Comparison of ENCODE assay signal across 8 cellular contexts in the genomic region with DNA sequence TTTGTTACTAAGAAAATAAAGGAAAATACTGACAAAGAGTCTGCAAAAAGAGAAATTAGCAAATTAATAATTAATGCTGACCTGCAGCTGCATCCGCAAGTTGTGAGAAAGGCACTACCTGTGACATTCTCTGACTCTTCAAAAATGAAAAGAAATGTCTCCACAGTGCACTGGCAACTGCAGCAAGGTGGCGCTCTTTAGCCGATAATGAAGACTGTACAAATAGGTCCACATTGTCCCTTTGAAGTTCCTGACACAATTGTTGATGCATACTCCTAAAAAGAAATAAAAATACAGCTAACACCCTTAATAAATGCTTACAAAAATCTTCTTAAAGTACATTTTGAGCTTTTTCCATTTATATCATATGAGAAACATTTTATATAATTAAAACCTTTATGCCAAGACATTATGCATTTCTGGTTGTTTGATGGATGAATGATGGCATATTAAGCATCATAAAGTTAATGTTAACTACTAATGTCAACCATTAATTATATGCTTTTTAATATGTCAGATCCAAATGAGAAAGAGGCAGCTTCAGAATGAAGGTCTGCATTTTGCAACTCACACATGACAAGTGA.
A peak's percentile ranks its signal among the peaks of the same experiment; 100 is the strongest.
DNase-seq lines count a peak whose midpoint lies in the region; ATAC-seq and TF ChIP-seq lines count a peak whose summit lies in the region.

No MANE protein-coding gene starts in this region.

- DNase-seq in CD4-positive, alpha-beta memory T cell: peak; percentile 42 to 59 (median 55)
- peak; percentile 65 to 78 for DNase-seq in NCI-H446 (lab: John Stamatoyannopoulos, UW)
- DNase-seq in activated CD4-positive, alpha-beta T cell treated with anti-CD3 and anti-CD28 coated beads, Interleukin-2, amount 50 U/mL, for 1 hour: peak; percentile 62
- DNase-seq in dorsolateral prefrontal cortex: peak; percentile 37 to 88 (median 64)
- peak; percentile 25 to 68 for DNase-seq in mesothelial cell of epicardium (ENCODE audit: low spot score in 2 of 2, unreplicated experiment in 2 of 2)
- DNase-seq in stimulated activated CD8-positive, alpha-beta memory T cell treated with anti-CD3 and anti-CD28 coated beads, Interleukin-4, amount 100 ng/mL, for 4 hours (ENCODE audit: low read depth in 2 of 2, low spot score in 1 of 2): peak; percentile 16 to 44

- H3K4me1 ChIP-seq in CD4-positive, alpha-beta memory T cell (ENCODE audit: insufficient read depth, low read length): no peaks in the 10 kb centered on the region

- ATAC-seq in GM19025 (IDR thresholded peaks at IDR 0.05; ENCODE audit: low read depth, unreplicated experiment) (peak; percentile 86), HG03139 (IDR thresholded peaks at IDR 0.05; ENCODE audit: unreplicated experiment) (peak; percentile 97)

- no peaks in the 10 kb centered on the region for H3K9me3 ChIP-seq in CD4-positive, alpha-beta memory T cell (ENCODE audit: control insufficient read depth in 1 of 2, low read length in 2 of 2)

- peak; percentile 80 to 99 (median 92) for TF ChIP-seq CTCF in dorsolateral prefrontal cortex (IDR thresholded peaks at IDR 0.05 in 54 of 56, conservative IDR thresholded peaks at IDR 0.05 in 2 of 56; ENCODE audit: low read depth in 1 of 56, partially characterized antibody in 56 of 56)
- TF ChIP-seq CTCF in mesothelial cell of epicardium (IDR thresholded peaks at IDR 0.05; ENCODE audit: unreplicated experiment): peak; percentile 83

- H3K36me3 ChIP-seq in CD4-positive, alpha-beta memory T cell (ENCODE audit: insufficient read depth, low read length): no peaks in the 10 kb centered on the region

- H3K27me3 ChIP-seq in CD4-positive, alpha-beta memory T cell (ENCODE audit: insufficient read depth, low read length): no peaks in the 10 kb centered on the region
- H3K27me3 ChIP-seq in dorsolateral prefrontal cortex: no peaks in the 10 kb centered on the region

- no peaks in the 10 kb centered on the region for H3K27me3 Mint-ChIP-seq in CD4-positive, alpha-beta memory T cell
- H3K27me3 Mint-ChIP-seq in mesothelial cell of epicardium (ENCODE audit: low read depth): no peaks in the 10 kb centered on the region

- H3K27ac Mint-ChIP-seq in CD4-positive, alpha-beta memory T cell: no peak overlapping the region
- no peak overlapping the region for H3K27ac Mint-ChIP-seq in mesothelial cell of epicardium

- intact Hi-C loops in CD4-positive, alpha-beta memory T cell (cut with micrococcal nuclease): loop anchor here (1.0 to 5.0 kb wide), 2 partner anchors 208 to 1661 kb away; no protein-coding TSS in a partner anchor
- intact Hi-C loops in dorsolateral prefrontal cortex (cut with DNase I): loop anchor here (5.0 to 10.0 kb wide), 5 partner anchors 122 to 1928 kb away; no protein-coding TSS in a partner anchor

- CTCF ChIA-PET in CD4-positive, alpha-beta memory T cell (lab: Charles Lee; ENCODE audit: partially characterized antibody): interaction anchor here (0.6 to 8.0 kb wide), 21 partner anchors 9 to 1933 kb away, joined by 3 to 79 read pairs (median 4); no protein-coding TSS in a partner anchor

- no peak overlapping the region for H3K4me3 Mint-ChIP-seq in CD4-positive, alpha-beta memory T cell
- no peak overlapping the region for H3K4me3 Mint-ChIP-seq in mesothelial cell of epicardium

- peaks cover 0 to 3% of the 10 kb centered on the region in 2 donors for H3K36me3 Mint-ChIP-seq in CD4-positive, alpha-beta memory T cell
- H3K36me3 Mint-ChIP-seq in mesothelial cell of epicardium: no peaks in the 10 kb centered on the region

- no peaks in the 10 kb centered on the region for H3K9me3 Mint-ChIP-seq in CD4-positive, alpha-beta memory T cell
- no peaks in the 10 kb centered on the region for H3K9me3 Mint-ChIP-seq in mesothelial cell of epicardium

- H3K4me1 Mint-ChIP-seq in CD4-positive, alpha-beta memory T cell: peaks cover 0 to 2% (median under 1%) of the 10 kb centered on the region in 4 donors
- H3K4me1 Mint-ChIP-seq in mesothelial cell of epicardium: peaks cover 10% of the 10 kb centered on the region

- H3K27ac ChIP-seq in CD4-positive, alpha-beta memory T cell (ENCODE audit: low read depth, low read length): no peak overlapping the region
- no peak overlapping the region for H3K27ac ChIP-seq in dorsolateral prefrontal cortex

- no peak overlapping the region for H3K4me3 ChIP-seq in CD4-positive, alpha-beta memory T cell (ENCODE audit: low read length in 2 of 2)
- no peak overlapping the region for H3K4me3 ChIP-seq in dorsolateral prefrontal cortex

- POLR2A ChIA-PET in CD4-positive, alpha-beta memory T cell (lab: Charles Lee; ENCODE audit: partially characterized antibody): no interaction called here
